Comparison of ENCODE assay signal across 8 cellular contexts in genomic region chr2:216694826-216695217, GRCh38. TPM values are rescaled to one million over a fixed set of nuclear protein-coding genes. Genes with fewer than 3 reads are reported as not detected.
DNase-seq lines count a peak whose midpoint lies in the region; ATAC-seq and TF ChIP-seq lines count a peak whose summit lies in the region.

No MANE protein-coding gene starts in this region.

- TF ChIP-seq CTCF in HEK293 (tag by site-specific recombination; IDR thresholded peaks at IDR 0.05) (no peak), adrenal gland (IDR thresholded peaks at IDR 0.05) (no peak)

- intact Hi-C loops in adrenal gland (cut with DNase I) = loop anchor here (5.0 to 10.0 kb wide), 3 partner anchors 472 to 1017 kb away; no protein-coding TSS in a partner anchor

- no peaks in the 10 kb centered on the region for H3K27me3 ChIP-seq in adrenal gland

- POLR2A ChIA-PET in HEK293 (lab: Yijun Ruan, JAX) = interaction anchor here (0.6 to 1.5 kb wide), 7 partner anchors 9 to 1017 kb away, joined by 3 to 6 read pairs (median 3); no protein-coding TSS in a partner anchor

- H3K36me3 ChIP-seq in HEK293 (ENCODE audit: control insufficient read depth in 2 of 2, insufficient read depth in 1 of 2, low read length in 2 of 2) = no peaks in the 10 kb centered on the region
- no peaks in the 10 kb centered on the region for H3K36me3 ChIP-seq in adrenal gland (replicated peaks in 1 of 2)

- CTCF ChIA-PET in HEK293 (lab: Yijun Ruan, JAX) = interaction anchor here (0.6 to 3.2 kb wide), 18 partner anchors 8 to 1062 kb away, joined by 3 to 15 read pairs (median 4); no protein-coding TSS in a partner anchor

- TF ChIP-seq POLR2A in adrenal gland (IDR thresholded peaks at IDR 0.05) = no peak

- peak overlapping the region; percentile 37 for H3K4me3 ChIP-seq in HEK293 (ENCODE audit: low read depth, low read length)
- H3K4me3 ChIP-seq in adrenal gland = peak overlapping the region in 2 of 4 donors; percentile 8 to 59
- peak overlapping the region; percentile 72 for H3K4me3 ChIP-seq in iPS-18c (ENCODE audit: insufficient read depth, low read depth, low read length)
- H3K4me3 ChIP-seq in skin epidermis = peak overlapping the region; percentile 25 to 54 (median 33)

- H3K4me1 ChIP-seq in HEK293 (ENCODE audit: control insufficient read depth, insufficient read depth, low read length) = peaks cover 53% of the 10 kb centered on the region
- H3K4me1 ChIP-seq in adrenal gland (replicated peaks in 1 of 2) = peaks cover 23 to 43% of the 10 kb centered on the region in 2 donors

- H3K27ac ChIP-seq in HEK293 (ENCODE audit: extremely low read depth, low read depth, low read length) (peak overlapping the region; percentile 94), adrenal gland (peak overlapping the region in 4 of 5 donors; percentile 30 to 92 (median 66)), skin epidermis (peak overlapping the region in 16 of 21 experiments; percentile 23 to 85 (median 56))

- no peaks in the 10 kb centered on the region for H3K9me3 ChIP-seq in HEK293 (ENCODE audit: control insufficient read depth, insufficient read depth, low read depth, low read length)
- no peaks in the 10 kb centered on the region for H3K9me3 ChIP-seq in adrenal gland (replicated peaks in 1 of 3)
- peaks cover 3% of the 10 kb centered on the region for H3K9me3 ChIP-seq in iPS-18c (ENCODE audit: control insufficient read depth, insufficient read depth, low read length)

- ATAC-seq in HG02870 (IDR thresholded peaks at IDR 0.05; ENCODE audit: unreplicated experiment) (no peak), GM18519 (IDR thresholded peaks at IDR 0.05; ENCODE audit: low FRiP score, unreplicated experiment) (no peak)

- WGBS in adrenal gland, 4 donors = 25 to 34% (median 31%) methylated on average over 10 of the region's 10 CpGs

- DNase-seq in adrenal gland (no peak), NCI-H1930 (lab: John Stamatoyannopoulos, UW) (no peak), GM03348 (ENCODE audit: low spot score) (no peak)

TF ChIP-seq in HEK293, 187 proteins besides CTCF, POLR2A, EP300 and RAD21:
- TF ChIP-seq ZNF518A (tag by site-specific recombination; conservative IDR thresholded peaks at IDR 0.05; ENCODE audit: low read depth) (no peak), ZNF76 (tag by site-specific recombination; IDR thresholded peaks at IDR 0.05; ENCODE audit: borderline replicate concordance, low read depth) (no peak), SCRT1 (tag by site-specific recombination; IDR thresholded peaks at IDR 0.05; ENCODE audit: borderline replicate concordance) (peak; percentile 70), ZNF335 (tag by site-specific recombination; conservative IDR thresholded peaks at IDR 0.05) (0 out of 2 replicates have a peak, but pooled peaks have one; percentile 2), ZNF292 (tag by site-specific recombination; IDR thresholded peaks at IDR 0.05; ENCODE audit: borderline replicate concordance, low read depth) (no peak), ZNF24 (tag by site-specific recombination; IDR thresholded peaks at IDR 0.05) (no peak), SCRT2 (tag by site-specific recombination; IDR thresholded peaks at IDR 0.05) (peak; percentile 87), ZNF214 (tag by site-specific recombination; IDR thresholded peaks at IDR 0.05; ENCODE audit: borderline replicate concordance) (no peak), ZBTB44 (tag by site-specific recombination; IDR thresholded peaks at IDR 0.05) (0 out of 2 replicates have a peak, but pooled peaks have one; percentile 4)

RNA-seq across cellular contexts. Expression of gene IGFBP5, which starts 0.5 kb away (rescaled TPM):
- total RNA-seq in adrenal gland = 1,000 to 10,000 TPM in 3 of 8 donors, 100 to 1,000 TPM in 5; 348 to 2,550 (median 761) TPM
- 100 to 1,000 TPM in 2 of 3 donors, 10 to 100 TPM in 1; 92.5 to 204 (median 204) TPM for polyA plus RNA-seq in adrenal gland
